In genomic region chr4:185597532-185598188, GRCh38 we compare ENCODE assay signal across 9 cellular contexts.
DNase-seq lines count a peak whose midpoint lies in the region; ATAC-seq and TF ChIP-seq lines count a peak whose summit lies in the region.
"Had no signal": no experiment of that assay in that cellular context is flagged by ENCODE, and none has a peak within 500 bp of the region (broad histone marks: within the 10 kb centered on the region; RNA-seq: fewer than 3 reads in every experiment).

No MANE protein-coding gene starts in this region.

- peak; percentile 60 for ATAC-seq in HG02970 (IDR thresholded peaks at IDR 0.05; ENCODE audit: low FRiP score, unreplicated experiment)

- intact Hi-C loops in lower leg skin (cut with DNase I; ENCODE audit: low total_unique reads): no loop called here

- 31 to 33% methylated on average over 9 of the region's 9 CpGs for WGBS in lower leg skin, 2 donors

- H3K4me3 ChIP-seq in lower leg skin (ENCODE audit: low read depth, poor library complexity, severe bottlenecking): no peak overlapping the region
- H3K4me3 ChIP-seq: BLaER1 treated with 17β-estradiol and CSF1 and Interleukin-3, amounts not matched to agents 10 nM and 100 nM had no signal

- no peak for TF ChIP-seq POLR2A in lower leg skin (IDR thresholded peaks at IDR 0.05)

- DNase-seq in DMS79 treated with DMSO at 0.1 percent for 48 hours (lab: John Stamatoyannopoulos, UW) (peak; percentile 0), DMS79 (lab: John Stamatoyannopoulos, UW) (no peak), NCI-H446 treated with DMSO at 0.1 percent for 48 hours (lab: John Stamatoyannopoulos, UW) (peak; percentile 12), dermis blood vessel endothelial cell (peak; percentile 91), lower leg skin (ENCODE audit: low spot score in 2 of 2) (peak; percentile 64 to 91)
- DNase-seq in activated CD4-positive, alpha-beta T cell treated with anti-CD3 and anti-CD28 coated beads, Interleukin-2, amount 50 U/mL, for 1 hour: peak; percentile 71
- DNase-seq in stimulated activated CD4-positive, alpha-beta T cell treated with anti-CD3 and anti-CD28 coated beads, TNF-alpha, amount 100 ng/mL, for 4 hours (ENCODE audit: low read depth in 3 of 3): peak; percentile 38 to 39 (median 39)

- peak in 1 of 3 donors; percentile 89 for TF ChIP-seq CTCF in lower leg skin (IDR thresholded peaks at IDR 0.05)
